9 cellular contexts compared by ENCODE assay signal in genomic region chr2:208363485-208363884, GRCh38. TPM values are rescaled to one million over a fixed set of nuclear protein-coding genes. Genes with fewer than 3 reads are reported as not detected.
A peak's percentile ranks its signal among the peaks of the same experiment; 100 is the strongest.
DNase-seq lines count a peak whose midpoint lies in the region; ATAC-seq, FAIRE-seq and TF ChIP-seq lines count a peak whose summit lies in the region.
"Had no signal": no experiment of that assay in that cellular context is flagged by ENCODE, and none has a peak within 500 bp of the region (broad histone marks: within the 10 kb centered on the region; RNA-seq: fewer than 3 reads in every experiment).

No MANE protein-coding gene starts in this region.

- H3K27ac ChIP-seq in mammary epithelial cell (ENCODE audit: insufficient read depth, low read depth, low read length) = no peak overlapping the region

- FAIRE-seq in D721Med (lab: Jason Lieb, UNC) = no peak

- DNase-seq in AG20443 (ENCODE audit: low spot score) = peak; percentile 34
- peak; percentile 77 for DNase-seq in mammary epithelial cell
- DNase-seq in iPS-NIHi11 (ENCODE audit: low spot score) = no peak
- no peak for DNase-seq in left lobe of liver (ENCODE audit: low spot score)
- DNase-seq in mucosa of gallbladder (ENCODE audit: low spot score) = no peak
- DNase-seq in D721Med (ENCODE audit: insufficient read length, low spot score) = no peak
- DNase-seq: NCI-H1930 had no signal

- no peak overlapping the region for H3K4me3 ChIP-seq in mammary epithelial cell (replicated peaks in 1 of 3; ENCODE audit: insufficient read depth in 1 of 3, low read depth in 2 of 3, low read length in 3 of 3)

- H3K9me3 ChIP-seq in mammary epithelial cell (replicated peaks; ENCODE audit: insufficient read depth, low read length) = peaks cover 4% of the 10 kb centered on the region

- no peak overlapping the region for H2AFZ ChIP-seq in mammary epithelial cell (ENCODE audit: low read depth, low read length)

- BruUV-seq in mammary epithelial cell (replicated peaks; lab: Mats Ljungman, UMichigan) = no TSS peak

- H4K20me1 ChIP-seq in mammary epithelial cell (ENCODE audit: insufficient read depth, low read length) = peaks cover 2% of the 10 kb centered on the region

- no peak for TF ChIP-seq CTCF in mammary epithelial cell (conservative IDR thresholded peaks at IDR 0.05 in 1 of 2, IDR thresholded peaks at IDR 0.05 in 1 of 2; ENCODE audit: extremely low read depth in 1 of 2, insufficient read depth in 1 of 2, low read depth in 1 of 2, low read length in 2 of 2)
- no peak for TF ChIP-seq CTCF in D721Med (IDR thresholded peaks at IDR 0.05; ENCODE audit: insufficient read depth, missing control alignments)

- H3K4me1 ChIP-seq in mammary epithelial cell (ENCODE audit: insufficient read depth, low read length) = peaks cover 6% of the 10 kb centered on the region

- no peaks in the 10 kb centered on the region for H3K27me3 ChIP-seq in mammary epithelial cell (ENCODE audit: insufficient read depth, low read length)

- in situ Hi-C loops in mammary epithelial cell (cut with MboI; ENCODE audit: low sequenced_read_pairs in 2 of 2) = no loop called here

- 3% methylated on average over 2 of the region's 2 CpGs for WGBS in mammary epithelial cell (ENCODE audit: low coverage, missing lambda C conversion rate)

- no peaks in the 10 kb centered on the region for H3K79me2 ChIP-seq in mammary epithelial cell (ENCODE audit: insufficient read depth, low read length)

- dilution Hi-C loops in mammary epithelial cell (cut with HindIII; ENCODE audit: low sequenced_read_pairs) = no loop called here

- ATAC-seq in GM19468 (IDR thresholded peaks at IDR 0.05; ENCODE audit: extremely low read depth, unreplicated experiment) (peak; percentile 48), HG03457 (IDR thresholded peaks at IDR 0.05; ENCODE audit: unreplicated experiment) (peak; percentile 83), left lobe of liver (no peak)

- no peak overlapping the region for H3K9ac ChIP-seq in mammary epithelial cell (ENCODE audit: insufficient read depth, low read length)

- H3K4me2 ChIP-seq in mammary epithelial cell (ENCODE audit: insufficient read depth, low read depth, low read length) = peak overlapping the region; percentile 26

- intact Hi-C loops in mammary epithelial cell (cut with micrococcal nuclease) = no loop called here

- H3K36me3 ChIP-seq in mammary epithelial cell (ENCODE audit: insufficient read depth, low read length) = no peaks in the 10 kb centered on the region

- CTCF ChIA-PET in mammary epithelial cell (lab: Charles Lee; ENCODE audit: low non-redundant PET) = interaction anchor here (0.6 kb wide), 1 partner anchor 1030 kb away, joined by 6 read pairs; no protein-coding TSS in a partner anchor

RNA-seq across cellular contexts. Expression of gene PTH2R, which starts 43.1 kb away (rescaled TPM):
- total RNA-seq in mammary epithelial cell (under 1 TPM; under 0.01 to 0.12 TPM), left lobe of liver (0.18 TPM), mucosa of gallbladder (1.1 TPM)
- not detected for polyA plus RNA-seq in mammary epithelial cell
- polyA minus RNA-seq in mammary epithelial cell = not detected

Comparison
In these comparisons a context has a peak if more than half of its experiments do, and no peak if none do; other contexts are left out.
1. DNase-seq: peak in AG20443 (single experiment) and mammary epithelial cell (single experiment); none in iPS-NIHi11 (single experiment), left lobe of liver (single experiment), mucosa of gallbladder (single experiment) and D721Med (single experiment).